Comparison of ENCODE assay signal across 10 cellular contexts in genomic region chr9:134314039-134314949, GRCh38.
"Had no signal": no experiment of that assay in that cellular context is flagged by ENCODE, and none has a peak within 500 bp of the region (broad histone marks: within the 10 kb centered on the region; RNA-seq: fewer than 3 reads in every experiment).

No MANE protein-coding gene starts in this region.

- H3K27me3 Mint-ChIP-seq: activated naive CD8-positive, alpha-beta T cell had no signal

- H3K27ac ChIP-seq: SJSA1, tibial artery had no signal

- DNase-seq: activated CD4-positive, alpha-beta memory T cell treated with anti-CD3 and anti-CD28 coated beads, Interleukin-2, amount 10 ng/mL, durations not matched to agents 7 days and 5 days; activated CD4-positive, alpha-beta T cell treated with anti-CD3 and anti-CD28 coated beads for 1 hour; activated gamma-delta T cell; activated T-cell treated with anti-CD3 and anti-CD28 coated beads, Interleukin-2, amount 50 U/mL, for 48 hours; midbrain; SW 1271 had no signal

- H3K4me3 ChIP-seq: SJSA1, tibial artery had no signal

- H3K36me3 ChIP-seq: SJSA1, tibial artery had no signal

- H3K9me3 Mint-ChIP-seq: activated CD4-positive, alpha-beta memory T cell treated with anti-CD3 and anti-CD28 coated beads, Interleukin-2, amount 10 ng/mL, durations not matched to agents 7 days and 5 days had no signal

- H3K4me1 Mint-ChIP-seq: activated CD4-positive, alpha-beta memory T cell treated with anti-CD3 and anti-CD28 coated beads, Interleukin-2, amount 10 ng/mL, durations not matched to agents 7 days and 5 days had no signal

- H3K27me3 ChIP-seq: SJSA1 had no signal

- H3K36me3 Mint-ChIP-seq: activated naive CD8-positive, alpha-beta T cell had no signal

- H3K9me3 ChIP-seq: SJSA1 had no signal

- H3K4me3 Mint-ChIP-seq: activated CD4-positive, alpha-beta memory T cell treated with anti-CD3 and anti-CD28 coated beads, Interleukin-2, amount 10 ng/mL, durations not matched to agents 7 days and 5 days; activated naive CD8-positive, alpha-beta T cell had no signal

- ATAC-seq: esophagus mucosa had no signal

- H3K27ac Mint-ChIP-seq: activated CD4-positive, alpha-beta memory T cell treated with anti-CD3 and anti-CD28 coated beads, Interleukin-2, amount 10 ng/mL, durations not matched to agents 7 days and 5 days; activated naive CD8-positive, alpha-beta T cell had no signal
